In the genomic region with DNA sequence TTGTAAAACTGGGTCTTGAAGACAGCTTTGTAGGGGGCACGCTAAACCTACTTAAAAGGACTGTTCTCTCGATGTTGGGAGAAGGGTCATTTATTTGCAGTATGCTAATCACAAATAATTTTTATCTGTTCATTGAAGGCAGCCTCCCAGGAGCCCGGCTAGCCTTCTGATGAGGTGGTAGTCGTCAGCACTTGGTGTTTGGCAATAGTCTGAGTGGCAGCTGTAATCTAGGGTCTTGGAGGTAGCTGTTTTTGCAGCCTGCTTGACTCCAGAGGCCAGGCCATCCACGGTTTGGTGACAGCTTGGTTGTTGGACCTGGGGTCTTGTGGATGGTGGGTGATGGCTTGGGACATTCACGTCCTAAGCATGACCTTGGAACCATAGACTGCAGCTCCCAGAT, we compare ENCODE assay signal across 2 cellular contexts.
TF ChIP-seq lines count a peak whose summit lies in the region.

No MANE protein-coding gene starts in this region.

TF ChIP-seq in endothelial cell of umbilical vein, 7 proteins besides CTCF, POLR2A, EP300 and RAD21 (continued from another document):
- no peak for TF ChIP-seq GATA2 (IDR thresholded peaks at IDR 0.05; ENCODE audit: insufficient read depth, insufficient read length, low read depth, low read length)

TF ChIP-seq in neural cell, 6 proteins besides CTCF, POLR2A, EP300 and RAD21 (continued from another document):
- TF ChIP-seq, protein P1, sequence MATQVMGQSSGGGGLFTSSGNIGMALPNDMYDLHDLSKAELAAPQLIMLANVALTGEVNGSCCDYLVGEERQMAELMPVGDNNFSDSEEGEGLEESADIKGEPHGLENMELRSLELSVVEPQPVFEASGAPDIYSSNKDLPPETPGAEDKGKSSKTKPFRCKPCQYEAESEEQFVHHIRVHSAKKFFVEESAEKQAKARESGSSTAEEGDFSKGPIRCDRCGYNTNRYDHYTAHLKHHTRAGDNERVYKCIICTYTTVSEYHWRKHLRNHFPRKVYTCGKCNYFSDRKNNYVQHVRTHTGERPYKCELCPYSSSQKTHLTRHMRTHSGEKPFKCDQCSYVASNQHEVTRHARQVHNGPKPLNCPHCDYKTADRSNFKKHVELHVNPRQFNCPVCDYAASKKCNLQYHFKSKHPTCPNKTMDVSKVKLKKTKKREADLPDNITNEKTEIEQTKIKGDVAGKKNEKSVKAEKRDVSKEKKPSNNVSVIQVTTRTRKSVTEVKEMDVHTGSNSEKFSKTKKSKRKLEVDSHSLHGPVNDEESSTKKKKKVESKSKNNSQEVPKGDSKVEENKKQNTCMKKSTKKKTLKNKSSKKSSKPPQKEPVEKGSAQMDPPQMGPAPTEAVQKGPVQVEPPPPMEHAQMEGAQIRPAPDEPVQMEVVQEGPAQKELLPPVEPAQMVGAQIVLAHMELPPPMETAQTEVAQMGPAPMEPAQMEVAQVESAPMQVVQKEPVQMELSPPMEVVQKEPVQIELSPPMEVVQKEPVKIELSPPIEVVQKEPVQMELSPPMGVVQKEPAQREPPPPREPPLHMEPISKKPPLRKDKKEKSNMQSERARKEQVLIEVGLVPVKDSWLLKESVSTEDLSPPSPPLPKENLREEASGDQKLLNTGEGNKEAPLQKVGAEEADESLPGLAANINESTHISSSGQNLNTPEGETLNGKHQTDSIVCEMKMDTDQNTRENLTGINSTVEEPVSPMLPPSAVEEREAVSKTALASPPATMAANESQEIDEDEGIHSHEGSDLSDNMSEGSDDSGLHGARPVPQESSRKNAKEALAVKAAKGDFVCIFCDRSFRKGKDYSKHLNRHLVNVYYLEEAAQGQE (IDR thresholded peaks at IDR 0.05; ENCODE audit: borderline replicate concordance): no peak
